Comparison of ENCODE assay signal across 14 cellular contexts in genomic region chr2:172087780-172088244, GRCh38. TPM values are rescaled to one million over a fixed set of nuclear protein-coding genes. Genes with fewer than 3 reads are reported as not detected.
A peak's percentile ranks its signal among the peaks of the same experiment; 100 is the strongest.
DNase-seq lines count a peak whose midpoint lies in the region; ATAC-seq and TF ChIP-seq lines count a peak whose summit lies in the region.
"Had no signal": no experiment of that assay in that cellular context is flagged by ENCODE, and none has a peak within 500 bp of the region (broad histone marks: within the 10 kb centered on the region; RNA-seq: fewer than 3 reads in every experiment).

No MANE protein-coding gene starts in this region.

- H3K36me3 ChIP-seq in ES-I3 (ENCODE audit: insufficient read depth, low read length) (no peaks in the 10 kb centered on the region), upper lobe of right lung (no peaks in the 10 kb centered on the region)
- H3K36me3 ChIP-seq: ascending aorta had no signal

- peak overlapping the region; percentile 92 for H3K27ac Mint-ChIP-seq in activated T-helper 1 cell treated with anti-CD3 and anti-CD28 coated beads, Interleukin-12 subunit alpha, Interleukin-12 subunit beta, Interleukin-2, Interleukin-4 antibody, amounts not matched to agents 30 ng/mL and 10 ng/mL and 1 ng/mL, durations not matched to agents 14 hours and 24 hours and 36 hours

- H3K27me3 ChIP-seq in upper lobe of right lung = peaks cover 100% of the 10 kb centered on the region

- H3K4me1 ChIP-seq in ES-I3 (ENCODE audit: insufficient read depth, low read length) = peaks cover 12% of the 10 kb centered on the region
- peaks cover 34% of the 10 kb centered on the region for H3K4me1 ChIP-seq in upper lobe of right lung

- peak overlapping the region; percentile 36; the same call in 1 of the 2 replicates for H3K9ac ChIP-seq in ES-I3 (ENCODE audit: low read depth, low read length)

- H3K4me3 ChIP-seq in upper lobe of right lung = no peak overlapping the region
- H3K4me3 ChIP-seq: ascending aorta, K562 had no signal

- H3K9me3 Mint-ChIP-seq in activated T-helper 1 cell treated with anti-CD3 and anti-CD28 coated beads, Interleukin-12 subunit alpha, Interleukin-12 subunit beta, Interleukin-2, Interleukin-4 antibody, amounts not matched to agents 30 ng/mL and 10 ng/mL and 1 ng/mL, durations not matched to agents 14 hours and 24 hours and 36 hours = no peaks in the 10 kb centered on the region

- no peak for ATAC-seq in upper lobe of right lung
- ATAC-seq: K562, Right ventricle myocardium inferior had no signal

- intact Hi-C loops in activated T-helper 1 cell treated with anti-CD3 and anti-CD28 coated beads, Interleukin-12 subunit alpha, Interleukin-12 subunit beta, Interleukin-2, Interleukin-4 antibody, amounts not matched to agents 30 ng/mL and 10 ng/mL and 1 ng/mL, durations not matched to agents 14 hours and 24 hours and 36 hours (cut with micrococcal nuclease) = loop anchor here (5.0 kb wide), 1 partner anchor 381 kb away; no protein-coding TSS in a partner anchor
- intact Hi-C loops in upper lobe of right lung (cut with DNase I) = no loop called here

- H3K4me1 Mint-ChIP-seq in activated T-helper 1 cell treated with anti-CD3 and anti-CD28 coated beads, Interleukin-12 subunit alpha, Interleukin-12 subunit beta, Interleukin-2, Interleukin-4 antibody, amounts not matched to agents 30 ng/mL and 10 ng/mL and 1 ng/mL, durations not matched to agents 14 hours and 24 hours and 36 hours (ENCODE audit: low read depth) = peaks cover 48% of the 10 kb centered on the region

- H3K4me3 Mint-ChIP-seq in activated T-helper 1 cell treated with anti-CD3 and anti-CD28 coated beads, Interleukin-12 subunit alpha, Interleukin-12 subunit beta, Interleukin-2, Interleukin-4 antibody, amounts not matched to agents 30 ng/mL and 10 ng/mL and 1 ng/mL, durations not matched to agents 14 hours and 24 hours and 36 hours = no peak overlapping the region

- H3K27ac ChIP-seq in 22Rv1 (peak overlapping the region; percentile 93), upper lobe of right lung (no peak overlapping the region)
- H3K27ac ChIP-seq: ascending aorta had no signal

- DNase-seq in activated T-helper 1 cell treated with anti-CD3 and anti-CD28 coated beads, Interleukin-12 subunit alpha, Interleukin-12 subunit beta, Interleukin-2, Interleukin-4 antibody, amounts not matched to agents 30 ng/mL and 10 ng/mL and 1 ng/mL, durations not matched to agents 14 hours and 24 hours and 36 hours (ENCODE audit: low spot score) = no peak
- DNase-seq in left kidney (ENCODE audit: low read depth, low spot score) (peak; percentile 32), SHP77 treated with DMSO at 0.1 percent for 48 hours (lab: John Stamatoyannopoulos, UW) (no peak), occipital lobe (lab: John Stamatoyannopoulos, UW) (no peak), upper lobe of right lung (no peak), NAMALWA (ENCODE audit: low spot score) (no peak)
- DNase-seq: COR-L47, NCI-H2171 treated with DMSO at 0.1 percent for 48 hours had no signal

- H3K9me3 ChIP-seq in ES-I3 (ENCODE audit: control insufficient read depth, insufficient read depth, low read length) (no peaks in the 10 kb centered on the region), upper lobe of right lung (no peaks in the 10 kb centered on the region)
- H3K9me3 ChIP-seq: ascending aorta had no signal

- peaks cover 90% of the 10 kb centered on the region for H3K27me3 Mint-ChIP-seq in activated T-helper 1 cell treated with anti-CD3 and anti-CD28 coated beads, Interleukin-12 subunit alpha, Interleukin-12 subunit beta, Interleukin-2, Interleukin-4 antibody, amounts not matched to agents 30 ng/mL and 10 ng/mL and 1 ng/mL, durations not matched to agents 14 hours and 24 hours and 36 hours (ENCODE audit: insufficient read depth)

- peaks cover 1% of the 10 kb centered on the region for H3K36me3 Mint-ChIP-seq in activated T-helper 1 cell treated with anti-CD3 and anti-CD28 coated beads, Interleukin-12 subunit alpha, Interleukin-12 subunit beta, Interleukin-2, Interleukin-4 antibody, amounts not matched to agents 30 ng/mL and 10 ng/mL and 1 ng/mL, durations not matched to agents 14 hours and 24 hours and 36 hours (ENCODE audit: low read depth)

- no peak for TF ChIP-seq CTCF in 22Rv1 (IDR thresholded peaks at IDR 0.05)
- TF ChIP-seq CTCF in upper lobe of right lung (IDR thresholded peaks at IDR 0.05) = no peak

RNA-seq across cellular contexts. Expression of gene DLX1, which starts 2.5 kb away (rescaled TPM):
- total RNA-seq in activated T-helper 1 cell treated with anti-CD3 and anti-CD28 coated beads, Interleukin-12 subunit alpha, Interleukin-12 subunit beta, Interleukin-2, Interleukin-4 antibody, amounts not matched to agents 30 ng/mL and 10 ng/mL and 1 ng/mL, durations not matched to agents 14 hours and 24 hours and 36 hours = not detected in 2 replicates
- 21.4 TPM for total RNA-seq in occipital lobe
- total RNA-seq in upper lobe of right lung = not detected
- total RNA-seq: ascending aorta, posterior vena cava, Right ventricle myocardium inferior had no signal

RNA-seq across cellular contexts. Expression of gene DLX2, which starts 14.9 kb away (rescaled TPM):
- total RNA-seq in activated T-helper 1 cell treated with anti-CD3 and anti-CD28 coated beads, Interleukin-12 subunit alpha, Interleukin-12 subunit beta, Interleukin-2, Interleukin-4 antibody, amounts not matched to agents 30 ng/mL and 10 ng/mL and 1 ng/mL, durations not matched to agents 14 hours and 24 hours and 36 hours = 0.20 TPM in 1 of 2 replicates, not detected in the other
- total RNA-seq in occipital lobe (3.3 TPM), upper lobe of right lung (not detected)
- total RNA-seq: ascending aorta, posterior vena cava, Right ventricle myocardium inferior had no signal

Comparison
In these comparisons a context has a peak if more than half of its experiments do, and no peak if none do; other contexts are left out.
1. RNA of gene DLX1, which starts 2.5 kb away (total RNA-seq): 21.4 TPM in occipital lobe (single experiment); not detected in activated T-helper 1 cell treated with anti-CD3 and anti-CD28 coated beads, Interleukin-12 subunit alpha, Interleukin-12 subunit beta, Interleukin-2, Interleukin-4 antibody, amounts not matched to agents 30 ng/mL and 10 ng/mL and 1 ng/mL, durations not matched to agents 14 hours and 24 hours and 36 hours and not detected in upper lobe of right lung (single experiment); every median in the first group is over 10 times any median in the second.